In the genomic region with DNA sequence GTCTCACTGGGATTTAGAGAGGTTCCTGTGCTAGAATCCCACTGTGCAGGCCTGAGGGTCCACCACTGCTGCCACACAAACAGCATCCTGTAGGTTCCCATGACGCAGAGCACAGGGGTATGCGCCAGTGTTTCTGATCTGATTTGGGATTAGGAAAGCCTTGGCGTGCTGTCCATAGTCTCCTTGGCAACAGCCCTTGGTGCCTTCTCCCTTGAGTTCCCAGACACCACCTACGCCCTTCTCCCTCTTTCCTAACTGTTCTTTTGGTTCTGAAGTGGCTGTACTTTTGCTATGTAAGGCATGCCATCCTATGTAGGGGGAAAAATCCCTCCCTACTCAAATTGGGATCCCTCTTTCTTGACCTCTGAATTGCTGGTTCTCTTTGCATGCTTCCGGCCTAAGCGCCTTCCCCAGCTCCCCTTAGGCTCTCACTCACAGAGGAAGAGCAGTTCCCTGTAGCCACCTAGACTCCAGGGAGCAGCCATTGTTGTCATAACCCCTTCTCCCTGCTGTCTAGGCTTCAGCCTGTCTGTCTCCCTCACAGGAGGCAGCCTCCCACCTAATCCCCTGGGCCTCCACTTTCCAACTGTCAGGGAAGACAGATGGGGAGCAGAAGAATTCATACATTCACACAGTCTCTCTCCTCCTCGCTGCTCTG, we compare ENCODE assay signal across 8 cellular contexts. TPM values are rescaled to one million over a fixed set of nuclear protein-coding genes. Genes with fewer than 3 reads are reported as not detected.
DNase-seq lines count a peak whose midpoint lies in the region; ATAC-seq and TF ChIP-seq lines count a peak whose summit lies in the region.

No MANE protein-coding gene starts in this region.

- H3K4me3 Mint-ChIP-seq in brain (peak overlapping the region in 4 of 5 experiments; percentile 4 to 72 (median 37)), progenitor cell of endocrine pancreas (ENCODE audit: low read depth) (no peak overlapping the region)

- H3K9me3 Mint-ChIP-seq in brain (peaks cover 0 to 4% (median 0%) of the 10 kb centered on the region in 5 experiments), progenitor cell of endocrine pancreas (ENCODE audit: low read depth) (no peaks in the 10 kb centered on the region)

- TF ChIP-seq CTCF in brain (conservative IDR thresholded peaks at IDR 0.05) = no peak
- TF ChIP-seq CTCF in progenitor cell of endocrine pancreas (IDR thresholded peaks at IDR 0.05; ENCODE audit: unreplicated experiment) = no peak

- no peak for DNase-seq in progenitor cell of endocrine pancreas (ENCODE audit: low spot score, unreplicated experiment)
- no peak for DNase-seq in foreskin melanocyte
- no peak for DNase-seq in DMS79 treated with DMSO at 0.1 percent for 48 hours (lab: John Stamatoyannopoulos, UW)
- no peak for DNase-seq in activated gamma-delta T cell treated with Interleukin-2 at 50 U/mL for 16 hours
- no peak for DNase-seq in NCI-H748 treated with DMSO at 0.1 percent for 48 hours (lab: John Stamatoyannopoulos, UW)

- H3K27me3 Mint-ChIP-seq in brain (peaks cover 7% of the 10 kb centered on the region), progenitor cell of endocrine pancreas (no peaks in the 10 kb centered on the region)

- peak overlapping the region; percentile 54 to 98 (median 93) for H3K27ac Mint-ChIP-seq in brain
- H3K27ac Mint-ChIP-seq in progenitor cell of endocrine pancreas = peak overlapping the region; percentile 30

- H3K36me3 Mint-ChIP-seq in brain (peaks cover 4% of the 10 kb centered on the region), progenitor cell of endocrine pancreas (ENCODE audit: insufficient read depth) (no peaks in the 10 kb centered on the region)

- ATAC-seq in GM19043 (IDR thresholded peaks at IDR 0.05; ENCODE audit: low read depth, unreplicated experiment) (peak; percentile 23), HG02973 (IDR thresholded peaks at IDR 0.05; ENCODE audit: unreplicated experiment) (peak; percentile 18)

- H3K4me1 Mint-ChIP-seq in brain = peaks cover 52% of the 10 kb centered on the region
- H3K4me1 Mint-ChIP-seq in progenitor cell of endocrine pancreas (ENCODE audit: low read depth) = peaks cover 5% of the 10 kb centered on the region

RNA-seq across cellular contexts. Expression of a gene that starts 14.8 kb away (rescaled TPM):
- polyA plus RNA-seq in brain (ENCODE audit: insufficient read depth, low read depth, low replicate concordance) = 13.3 TPM
- 24.7 and 28.1 TPM in 2 replicates for total RNA-seq in progenitor cell of endocrine pancreas
